8 cellular contexts compared by ENCODE assay signal in the genomic region with DNA sequence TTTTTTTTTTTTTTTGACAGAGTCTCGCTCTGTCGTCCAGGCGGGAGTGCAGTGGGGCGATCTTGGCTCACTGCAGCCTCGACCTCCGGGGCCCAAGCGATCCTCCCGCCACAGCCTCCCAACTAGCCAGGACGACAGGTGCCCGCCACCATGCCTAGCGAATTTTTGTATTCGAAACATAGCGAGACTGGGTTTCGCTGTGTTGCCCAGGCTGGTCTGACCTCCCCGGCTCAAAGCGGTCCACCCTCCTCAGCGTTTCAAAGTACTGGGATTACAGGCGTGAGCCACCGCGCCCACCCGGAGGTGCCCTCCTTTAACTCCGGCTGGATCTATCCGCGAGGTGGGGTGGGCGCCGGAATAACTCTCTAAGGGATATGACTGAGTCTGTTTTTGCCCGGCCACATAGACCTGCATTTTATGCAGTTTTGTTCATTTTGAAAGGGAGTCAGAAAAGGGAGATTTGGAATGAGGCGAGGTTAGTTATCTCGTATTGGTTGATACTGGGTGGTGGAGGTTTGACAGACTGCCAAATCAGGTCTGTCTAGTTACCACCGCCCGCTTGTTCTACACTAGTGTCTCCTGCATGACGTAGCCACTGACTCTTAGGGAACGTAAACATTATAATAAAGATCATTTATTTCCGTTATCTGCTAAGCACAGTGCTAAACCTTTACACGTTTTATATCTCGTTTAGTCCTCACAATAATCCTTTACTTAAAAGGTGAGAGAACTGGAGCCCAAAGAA. TPM values are rescaled to one million over a fixed set of nuclear protein-coding genes. Genes with fewer than 3 reads are reported as not detected.
DNase-seq lines count a peak whose midpoint lies in the region; ATAC-seq, FAIRE-seq and TF ChIP-seq lines count a peak whose summit lies in the region.

No MANE protein-coding gene starts in this region.

- peak overlapping the region in 1 of 2 donors; percentile 95 for H3K27ac ChIP-seq in mucosa of rectum (ENCODE audit: low read depth in 2 of 2, low read length in 2 of 2)

- H3K9me3 ChIP-seq in mucosa of rectum (ENCODE audit: control insufficient read depth in 2 of 2, low read length in 2 of 2), result no peaks in the 10 kb centered on the region

- TF ChIP-seq CTCF in AG10803 (conservative IDR thresholded peaks at IDR 0.05; ENCODE audit: low read length), result no peak
- no peak for TF ChIP-seq CTCF in bronchial epithelial cell (IDR thresholded peaks at IDR 0.05; ENCODE audit: insufficient read depth, low read length, severe bottlenecking)

- H3K4me3 ChIP-seq in AG10803 (ENCODE audit: low read length), result peak overlapping the region; percentile 81
- peak overlapping the region; percentile 83 for H3K4me3 ChIP-seq in Jurkat, Clone E6-1 (ENCODE audit: low read length)
- peak overlapping the region; percentile 99 for H3K4me3 ChIP-seq in bronchial epithelial cell (ENCODE audit: low read depth, low read length)
- peak overlapping the region; percentile 85 to 90 for H3K4me3 ChIP-seq in mucosa of rectum (ENCODE audit: low read length in 2 of 2)

- no peaks in the 10 kb centered on the region for H3K27me3 ChIP-seq in bronchial epithelial cell (ENCODE audit: control insufficient read depth, insufficient read depth, low read length)
- no peaks in the 10 kb centered on the region for H3K27me3 ChIP-seq in mucosa of rectum (ENCODE audit: control insufficient read depth in 2 of 2, insufficient read depth in 2 of 2, low read length in 2 of 2)

- H3K9ac ChIP-seq in mucosa of rectum (ENCODE audit: low read depth in 1 of 2, low read length in 2 of 2), result peak overlapping the region in 1 of 2 donors; percentile 8

- peaks cover 6 to 13% of the 10 kb centered on the region in 2 donors for H3K4me1 ChIP-seq in mucosa of rectum (ENCODE audit: control insufficient read depth in 2 of 2, insufficient read depth in 2 of 2, low read length in 2 of 2)

- ATAC-seq in HG03025 (IDR thresholded peaks at IDR 0.05; ENCODE audit: low FRiP score, unreplicated experiment) (no peak), GM19455 (IDR thresholded peaks at IDR 0.05; ENCODE audit: unreplicated experiment) (no peak)

- DNase-seq in AG10803 (ENCODE audit: low read depth), result no peak
- no peak for DNase-seq in Jurkat, Clone E6-1 (ENCODE audit: low read depth, low spot score)
- DNase-seq in bronchial epithelial cell (ENCODE audit: low read depth), result peak; percentile 17
- no peak for DNase-seq in KG1 (lab: John Stamatoyannopoulos, UW)
- no peak for DNase-seq in UCSD-AML1 (lab: John Stamatoyannopoulos, UW; ENCODE audit: unreplicated experiment)

- H3K36me3 ChIP-seq in bronchial epithelial cell (ENCODE audit: control insufficient read depth, insufficient read depth, low read length) (peaks cover 5% of the 10 kb centered on the region), mucosa of rectum (ENCODE audit: control insufficient read depth in 2 of 2, insufficient read depth in 2 of 2, low read length in 2 of 2) (peaks cover 0 to 8% of the 10 kb centered on the region in 2 donors)

- FAIRE-seq in bronchial epithelial cell (lab: Jason Lieb, UNC), result no peak

RNA-seq across cellular contexts. Expression of a gene that starts 0.9 kb away (rescaled TPM):
- polyA plus RNA-seq in Jurkat, Clone E6-1 (2012; ENCODE audit: insufficient read depth, insufficient read length), result 289 TPM
- total RNA-seq in bronchial epithelial cell, result 122 and 183 TPM in 2 replicates

RNA-seq across cellular contexts. Expression of a gene that starts 16.1 kb away (rescaled TPM):
- polyA plus RNA-seq in Jurkat, Clone E6-1 (2012; ENCODE audit: insufficient read depth, insufficient read length), result 148 TPM
- 30.5 and 34.7 TPM in 2 replicates for total RNA-seq in bronchial epithelial cell

RNA-seq across cellular contexts. Expression of a gene that starts 35.5 kb away (rescaled TPM):
- polyA plus RNA-seq in Jurkat, Clone E6-1 (2012; ENCODE audit: insufficient read depth, insufficient read length), result 8.4 TPM
- total RNA-seq in bronchial epithelial cell, result 0.53 and 0.90 TPM in 2 replicates
